ENCODE assay signal across 23 cellular contexts in the genomic region with DNA sequence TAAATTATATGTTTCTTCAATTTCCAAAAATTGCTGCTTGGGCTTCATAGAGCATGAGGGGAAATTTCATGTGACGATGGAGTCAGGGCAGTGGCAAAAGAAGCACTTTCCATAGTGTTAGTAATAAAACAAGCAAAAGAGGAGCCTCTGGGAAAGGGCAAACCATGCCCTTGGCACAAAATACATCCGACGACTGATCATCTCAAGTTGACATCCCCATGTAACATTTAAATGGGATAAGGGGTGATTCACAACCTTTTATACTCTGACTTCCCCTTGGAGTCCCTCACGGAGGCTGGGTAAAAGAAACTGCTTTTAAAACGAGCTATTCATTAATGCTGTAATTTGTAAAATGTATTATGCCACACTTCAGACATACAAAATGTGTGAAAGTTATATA.
DNase-seq lines count a peak whose midpoint lies in the region; ATAC-seq, FAIRE-seq and TF ChIP-seq lines count a peak whose summit lies in the region.
"Had no signal": no experiment of that assay in that cellular context is flagged by ENCODE, and none has a peak within 500 bp of the region (broad histone marks: within the 10 kb centered on the region; RNA-seq: fewer than 3 reads in every experiment).

No MANE protein-coding gene starts in this region.

- no peak overlapping the region for H3K27ac ChIP-seq in A549
- H3K27ac ChIP-seq in ascending aorta: peak overlapping the region; percentile 10 to 24
- peak overlapping the region; percentile 55 to 73 for H3K27ac ChIP-seq in esophagus (ENCODE audit: low read depth in 2 of 2, low read length in 1 of 2)
- H3K27ac ChIP-seq: Peyer's patch, SJCRH30 had no signal

- CTCF ChIA-PET in A549 (lab: Yijun Ruan, JAX): interaction anchor here (2.0 to 2.4 kb wide), 2 partner anchors 9 to 77 kb away, joined by 5 to 6 read pairs; no protein-coding TSS in a partner anchor

- H3K4me3 Mint-ChIP-seq in activated naive CD8-positive, alpha-beta T cell treated with anti-CD3 and anti-CD28 coated beads for 36 hours: no peak overlapping the region
- H3K4me3 Mint-ChIP-seq: B cell, CD14-positive monocyte, GM23338 had no signal

- H3K36me3 Mint-ChIP-seq in activated naive CD8-positive, alpha-beta T cell treated with anti-CD3 and anti-CD28 coated beads for 36 hours: no peaks in the 10 kb centered on the region
- H3K36me3 Mint-ChIP-seq: CD14-positive monocyte had no signal

- TF ChIP-seq EP300 in A549 (IDR thresholded peaks at IDR 0.05): no peak

- H3K27me3 Mint-ChIP-seq in activated naive CD8-positive, alpha-beta T cell treated with anti-CD3 and anti-CD28 coated beads for 36 hours: no peaks in the 10 kb centered on the region
- H3K27me3 Mint-ChIP-seq: B cell had no signal

- intact Hi-C loops in ascending aorta (cut with DNase I): no loop called here

- no peak for DNase-seq in A549 (ENCODE audit: low read depth in 1 of 2, low spot score in 1 of 2)
- DNase-seq in NCI-H2227 (lab: John Stamatoyannopoulos, UW; ENCODE audit: unreplicated experiment): peak; percentile 52
- no peak for DNase-seq in ascending aorta (ENCODE audit: low spot score in 2 of 2)
- DNase-seq in activated naive CD8-positive, alpha-beta T cell treated with anti-CD3 and anti-CD28 coated beads for 36 hours: no peak
- DNase-seq in MV-4-11 (lab: John Stamatoyannopoulos, UW): no peak
- DNase-seq in stimulated activated CD4-positive, alpha-beta T cell treated with anti-CD3 and anti-CD28 coated beads, Interleukin-4, amount 100 ng/mL, for 1 hour: no peak
- DNase-seq in DMS53 (lab: John Stamatoyannopoulos, UW): no peak
- DNase-seq: Karpas-422; NCI-H1417 treated with DMSO at 0.1 percent for 48 hours; NCI-H187 treated with DMSO at 0.1 percent for 48 hours; NCI-H2107; NCI-H524; NCI-H774; NK-92 treated with Interleukin-12 subunit alpha and Interleukin-12 subunit beta, amount 100 ng/mL, for 24 hours; Peyer's patch; SJCRH30 had no signal

- no peak for ATAC-seq in A549
- ATAC-seq: GM23338 had no signal

- FAIRE-seq in A549 (lab: Jason Lieb, UNC): no peak
- FAIRE-seq: A204.1, D721Med had no signal

- H3K9me3 ChIP-seq in A549 (no peaks in the 10 kb centered on the region), ascending aorta (no peaks in the 10 kb centered on the region), esophagus (ENCODE audit: control insufficient read depth in 2 of 2, insufficient read depth in 1 of 2, low read depth in 1 of 2, low read length in 1 of 2) (no peaks in the 10 kb centered on the region)
- H3K9me3 ChIP-seq: HAP-1, Peyer's patch, SJCRH30 had no signal

- 60% methylated on average over 5 of the region's 5 CpGs for WGBS in A549 (ENCODE audit: missing lambda C conversion rate)
- 49 to 64% methylated on average over 5 of the region's 5 CpGs for WGBS in esophagus, 2 donors

- H3K4me1 ChIP-seq in A549 (peaks cover 59% of the 10 kb centered on the region), ascending aorta (peaks cover 0 to 20% of the 10 kb centered on the region in 2 donors), esophagus (ENCODE audit: control insufficient read depth in 2 of 2, insufficient read depth in 2 of 2, low read length in 1 of 2) (peaks cover 0 to 3% of the 10 kb centered on the region in 2 donors)
- H3K4me1 ChIP-seq: Peyer's patch had no signal

- POLR2A ChIA-PET in A549 (lab: Yijun Ruan, JAX): no interaction called here

- H3K27me3 ChIP-seq in ascending aorta (no peaks in the 10 kb centered on the region), esophagus (ENCODE audit: control insufficient read depth in 1 of 2, insufficient read depth in 2 of 2, low read length in 2 of 2) (no peaks in the 10 kb centered on the region)
- H3K27me3 ChIP-seq: Peyer's patch, SJCRH30 had no signal

- no peak for TF ChIP-seq RAD21 in A549 (conservative IDR thresholded peaks at IDR 0.05 in 1 of 2, IDR thresholded peaks at IDR 0.05 in 1 of 2)

- TF ChIP-seq CTCF in A549 (IDR thresholded peaks at IDR 0.05) (no peak), ascending aorta (IDR thresholded peaks at IDR 0.05) (no peak)

- H3K36me3 ChIP-seq in ascending aorta: no peaks in the 10 kb centered on the region
- H3K36me3 ChIP-seq in esophagus (ENCODE audit: control insufficient read depth in 2 of 2, insufficient read depth in 2 of 2, low read length in 1 of 2): no peaks in the 10 kb centered on the region
- H3K36me3 ChIP-seq: HAP-1, Peyer's patch, SJCRH30 had no signal

- H3K4me3 ChIP-seq in A549: no peak overlapping the region
- H3K4me3 ChIP-seq in ascending aorta: no peak overlapping the region
- H3K4me3 ChIP-seq in esophagus (ENCODE audit: low read depth in 1 of 2, low read length in 2 of 2): no peak overlapping the region
- H3K4me3 ChIP-seq: GM23338, HAP-1, Peyer's patch, SJCRH30 had no signal

- no peak for TF ChIP-seq POLR2A in A549 (IDR thresholded peaks at IDR 0.05; ENCODE audit: low read length)

- no peaks in the 10 kb centered on the region for H3K9me3 Mint-ChIP-seq in activated naive CD8-positive, alpha-beta T cell treated with anti-CD3 and anti-CD28 coated beads for 36 hours
- H3K9me3 Mint-ChIP-seq: GM23338 had no signal

- peaks cover 12% of the 10 kb centered on the region for H3K4me1 Mint-ChIP-seq in activated naive CD8-positive, alpha-beta T cell treated with anti-CD3 and anti-CD28 coated beads for 36 hours

- H3K4me2 ChIP-seq in A549: peak overlapping the region; percentile 13; the same call in 2 of the 3 replicates
- H3K4me2 ChIP-seq: GM23338 had no signal

- no peak overlapping the region for H3K27ac Mint-ChIP-seq in activated naive CD8-positive, alpha-beta T cell treated with anti-CD3 and anti-CD28 coated beads for 36 hours
- H3K27ac Mint-ChIP-seq: B cell, CD14-positive monocyte, GM23338 had no signal

TF ChIP-seq in A549, 52 proteins besides CTCF, POLR2A, EP300 and RAD21:
- TF ChIP-seq BHLHE40 (IDR thresholded peaks at IDR 0.05; ENCODE audit: low read depth, low read length) (no peak), FOSL2 (IDR thresholded peaks at IDR 0.05) (no peak), FOSL2 (CRISPR knock-in tag; IDR thresholded peaks at IDR 0.05) (no peak), ESRRA (IDR thresholded peaks at IDR 0.05; ENCODE audit: borderline replicate concordance, low read length) (no peak), PHF8 (IDR thresholded peaks at IDR 0.05; ENCODE audit: borderline replicate concordance, low read depth) (no peak), KDM5A (IDR thresholded peaks at IDR 0.05) (no peak), ZNF302 (CRISPR knock-in tag; IDR thresholded peaks at IDR 0.05) (no peak), CHD2 (IDR thresholded peaks at IDR 0.05; ENCODE audit: low read length, partially characterized antibody) (no peak), FOSB (CRISPR knock-in tag; IDR thresholded peaks at IDR 0.05) (no peak), HEYL (CRISPR knock-in tag; IDR thresholded peaks at IDR 0.05) (no peak), JUN (IDR thresholded peaks at IDR 0.05) (no peak), KDM1A (IDR thresholded peaks at IDR 0.05; ENCODE audit: low read depth) (no peak)
- TF ChIP-seq, protein P1, sequence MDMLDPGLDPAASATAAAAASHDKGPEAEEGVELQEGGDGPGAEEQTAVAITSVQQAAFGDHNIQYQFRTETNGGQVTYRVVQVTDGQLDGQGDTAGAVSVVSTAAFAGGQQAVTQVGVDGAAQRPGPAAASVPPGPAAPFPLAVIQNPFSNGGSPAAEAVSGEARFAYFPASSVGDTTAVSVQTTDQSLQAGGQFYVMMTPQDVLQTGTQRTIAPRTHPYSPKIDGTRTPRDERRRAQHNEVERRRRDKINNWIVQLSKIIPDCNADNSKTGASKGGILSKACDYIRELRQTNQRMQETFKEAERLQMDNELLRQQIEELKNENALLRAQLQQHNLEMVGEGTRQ (IDR thresholded peaks at IDR 0.05): no peak

Comparison
In these comparisons a context has a peak if more than half of its experiments do, and no peak if none do; other contexts are left out.
1. H3K27ac ChIP-seq: peak in ascending aorta (2 of 2) and esophagus (2 of 2); none in A549 (0 of 2).